ENCODE assay signal across 16 cellular contexts in genomic region chr17:19539841-19540311, GRCh38. TPM values are rescaled to one million over a fixed set of nuclear protein-coding genes. Genes with fewer than 3 reads are reported as not detected.
"Had no signal": no experiment of that assay in that cellular context is flagged by ENCODE, and none has a peak within 500 bp of the region (broad histone marks: within the 10 kb centered on the region; RNA-seq: fewer than 3 reads in every experiment).

No MANE protein-coding gene starts in this region.

- H3K27me3 ChIP-seq: pancreas, suprapubic skin had no signal

- H3K27ac ChIP-seq: breast epithelium, epithelial cell of prostate, foreskin keratinocyte, neutrophil, pancreas, suprapubic skin had no signal

- ATAC-seq: foreskin keratinocyte; naive thymus-derived CD8-positive, alpha-beta T cell; stimulated activated naive CD8-positive, alpha-beta T cell treated with anti-CD3 and anti-CD28 coated beads, Interleukin-15, amount 100 ng/mL, for 72 hours had no signal

- DNase-seq: activated CD4-positive, alpha-beta T cell treated with anti-CD3 and anti-CD28 coated beads, Interleukin-2, amount 50 U/mL, for 4 hours; activated gamma-delta T cell; foreskin keratinocyte; glutamatergic neuron; mesenchymal stem cell; naive thymus-derived CD8-positive, alpha-beta T cell; pancreas; stimulated activated naive CD8-positive, alpha-beta T cell treated with anti-CD3 and anti-CD28 coated beads, Interleukin-15, amount 100 ng/mL, for 72 hours; SW 1271; T-helper 2 cell; trophoblast cell had no signal

- H3K4me3 ChIP-seq: breast epithelium, dorsolateral prefrontal cortex, pancreas, suprapubic skin had no signal

- H3K36me3 ChIP-seq: breast epithelium, neutrophil, pancreas, suprapubic skin had no signal

- H3K9me3 ChIP-seq: breast epithelium, neutrophil, pancreas, suprapubic skin had no signal

- H3K4me1 ChIP-seq: breast epithelium, foreskin keratinocyte, pancreas had no signal

RNA-seq across cellular contexts. Expression of gene SLC47A1, which starts 6.2 kb away (rescaled TPM):
- total RNA-seq: naive thymus-derived CD8-positive, alpha-beta T cell had no signal
